In the genomic region with DNA sequence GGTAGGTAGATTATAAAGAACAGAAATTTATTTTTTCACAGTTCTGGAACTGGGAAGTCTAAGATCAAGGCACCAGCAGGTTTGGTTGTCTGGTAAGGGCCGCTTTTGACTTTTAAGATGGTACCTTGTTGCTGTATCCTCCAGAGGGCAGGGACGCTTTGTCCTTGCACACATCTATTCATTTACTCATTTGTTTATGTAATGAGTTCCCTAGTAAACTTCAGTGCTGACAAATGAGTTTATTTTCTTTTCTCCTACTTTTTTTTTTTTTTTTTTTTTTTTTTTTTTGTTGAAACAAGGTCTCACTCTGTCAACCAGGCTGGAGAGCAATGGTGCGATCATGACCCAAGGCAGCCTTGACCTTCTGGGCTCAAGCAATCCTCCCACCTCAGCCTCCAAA, we compare ENCODE assay signal across 17 cellular contexts.
DNase-seq lines count a peak whose midpoint lies in the region; ATAC-seq and TF ChIP-seq lines count a peak whose summit lies in the region.
"Had no signal": no experiment of that assay in that cellular context is flagged by ENCODE, and none has a peak within 500 bp of the region (broad histone marks: within the 10 kb centered on the region; RNA-seq: fewer than 3 reads in every experiment).

No MANE protein-coding gene starts in this region.

- CTCF ChIA-PET in CD4-positive, alpha-beta memory T cell (lab: Charles Lee; ENCODE audit: partially characterized antibody) = no interaction called here
- CTCF ChIA-PET in CD8-positive, alpha-beta T cell (lab: Charles Lee) = no interaction called here

- no peak overlapping the region for H3K4me3 ChIP-seq in MG63
- H3K4me3 ChIP-seq in choroid plexus epithelial cell (ENCODE audit: low read depth, low read length) = no peak overlapping the region
- no peak overlapping the region for H3K4me3 ChIP-seq in CD4-positive, alpha-beta memory T cell (ENCODE audit: low read length in 2 of 2)
- no peak overlapping the region for H3K4me3 ChIP-seq in CD8-positive, alpha-beta T cell (ENCODE audit: low read depth, low read length)
- H3K4me3 ChIP-seq in ovary = no peak overlapping the region
- H3K4me3 ChIP-seq: HAP-1, mucosa of descending colon, thoracic aorta had no signal

- H3K27me3 Mint-ChIP-seq in CD4-positive, alpha-beta memory T cell = no peaks in the 10 kb centered on the region
- no peaks in the 10 kb centered on the region for H3K27me3 Mint-ChIP-seq in CD8-positive, alpha-beta T cell (ENCODE audit: low read depth)
- H3K27me3 Mint-ChIP-seq: dendritic cell treated with granulocyte-macrophage colony-stimulating factor and Interleukin-4, amounts not matched to agents 40 ng/mL and 50 ng/mL, for 4 days had no signal

- H3K27me3 ChIP-seq in MG63 = no peaks in the 10 kb centered on the region
- no peaks in the 10 kb centered on the region for H3K27me3 ChIP-seq in CD4-positive, alpha-beta memory T cell (ENCODE audit: insufficient read depth, low read length)
- H3K27me3 ChIP-seq in CD8-positive, alpha-beta T cell (ENCODE audit: insufficient read depth, low read length) = no peaks in the 10 kb centered on the region
- H3K27me3 ChIP-seq in ovary = no peaks in the 10 kb centered on the region

- H3K4me1 Mint-ChIP-seq in CD4-positive, alpha-beta memory T cell = no peaks in the 10 kb centered on the region
- H3K4me1 Mint-ChIP-seq in CD8-positive, alpha-beta T cell (ENCODE audit: low read depth) = no peaks in the 10 kb centered on the region

- no peak for TF ChIP-seq EP300 in ovary (IDR thresholded peaks at IDR 0.05)

- 0 out of 2 replicates have a peak, but pooled peaks have one; percentile 15 for TF ChIP-seq CTCF in 22Rv1 (IDR thresholded peaks at IDR 0.05)
- peak; percentile 25 for TF ChIP-seq CTCF in choroid plexus epithelial cell (conservative IDR thresholded peaks at IDR 0.05; ENCODE audit: low read depth, low read length)
- TF ChIP-seq CTCF in CD8-positive, alpha-beta T cell (IDR thresholded peaks at IDR 0.05) = no peak
- no peak for TF ChIP-seq CTCF in ovary (IDR thresholded peaks at IDR 0.05)

- H3K4me3 Mint-ChIP-seq in CD4-positive, alpha-beta memory T cell = no peak overlapping the region
- H3K4me3 Mint-ChIP-seq in CD8-positive, alpha-beta T cell = no peak overlapping the region
- H3K4me3 Mint-ChIP-seq: dendritic cell treated with granulocyte-macrophage colony-stimulating factor and Interleukin-4, amounts not matched to agents 40 ng/mL and 50 ng/mL, for 4 days had no signal

- intact Hi-C loops in CD4-positive, alpha-beta memory T cell (cut with micrococcal nuclease) = no loop called here
- intact Hi-C loops in CD8-positive, alpha-beta T cell (cut with DNase I, micrococcal nuclease) = loop anchor here in 1 of 2 experiments (1.0 kb wide), 1 partner anchor 38 kb away; no protein-coding TSS in a partner anchor
- intact Hi-C loops in ovary (cut with DNase I) = no loop called here

- POLR2A ChIA-PET in CD4-positive, alpha-beta memory T cell (lab: Charles Lee; ENCODE audit: partially characterized antibody) = no interaction called here
- POLR2A ChIA-PET in CD8-positive, alpha-beta T cell (lab: Charles Lee) = no interaction called here

- H3K36me3 ChIP-seq in MG63 = peaks cover 8% of the 10 kb centered on the region
- H3K36me3 ChIP-seq in CD4-positive, alpha-beta memory T cell (ENCODE audit: insufficient read depth, low read length) = no peaks in the 10 kb centered on the region
- no peaks in the 10 kb centered on the region for H3K36me3 ChIP-seq in CD8-positive, alpha-beta T cell (ENCODE audit: insufficient read depth, low read length)
- H3K36me3 ChIP-seq in ovary = no peaks in the 10 kb centered on the region
- H3K36me3 ChIP-seq: HAP-1, thoracic aorta had no signal

- H3K27ac Mint-ChIP-seq in CD4-positive, alpha-beta memory T cell = peak overlapping the region in 1 of 7 donors; percentile 19
- H3K27ac Mint-ChIP-seq in CD8-positive, alpha-beta T cell = no peak overlapping the region
- H3K27ac Mint-ChIP-seq: dendritic cell treated with granulocyte-macrophage colony-stimulating factor and Interleukin-4, amounts not matched to agents 40 ng/mL and 50 ng/mL, for 4 days had no signal

- no peak for TF ChIP-seq POLR2A in ovary (IDR thresholded peaks at IDR 0.05)

- 96 to 99% (median 98%) methylated on average over 3 of the region's 3 CpGs for WGBS in ovary, 3 donors

- H3K27ac ChIP-seq in 22Rv1 = no peak overlapping the region
- H3K27ac ChIP-seq in CD4-positive, alpha-beta memory T cell (ENCODE audit: low read depth, low read length) = no peak overlapping the region
- H3K27ac ChIP-seq in CD8-positive, alpha-beta T cell (ENCODE audit: low read depth, low read length) = no peak overlapping the region
- no peak overlapping the region for H3K27ac ChIP-seq in ovary
- H3K27ac ChIP-seq: parathyroid adenoma, thoracic aorta had no signal

- ATAC-seq in CD8-positive, alpha-beta T cell = no peak
- no peak for ATAC-seq in GM21423 (IDR thresholded peaks at IDR 0.05; ENCODE audit: unreplicated experiment)
- ATAC-seq: mucosa of descending colon had no signal

- DNase-seq in GM04504 (ENCODE audit: low read depth) = peak; percentile 29
- DNase-seq in MG63 = peak; percentile 46
- DNase-seq in choroid plexus epithelial cell (ENCODE audit: low read depth) = peak; percentile 52
- no peak for DNase-seq in CD4-positive, alpha-beta memory T cell
- no peak for DNase-seq in CD8-positive, alpha-beta T cell
- no peak for DNase-seq in ovary
- DNase-seq: activated CD8-positive, alpha-beta memory T cell treated with anti-CD3 and anti-CD28 coated beads, Interleukin-2, amount 50 U/mL, for 48 hours; amygdala; DMS53; mucosa of descending colon; NCI-H1048 had no signal

- H3K4me1 ChIP-seq in CD4-positive, alpha-beta memory T cell (ENCODE audit: insufficient read depth, low read length) = no peaks in the 10 kb centered on the region
- no peaks in the 10 kb centered on the region for H3K4me1 ChIP-seq in CD8-positive, alpha-beta T cell (ENCODE audit: insufficient read depth, low read length)
- peaks cover 2% of the 10 kb centered on the region for H3K4me1 ChIP-seq in ovary (ENCODE audit: insufficient read depth)
- H3K4me1 ChIP-seq: HAP-1, parathyroid adenoma had no signal

- no peaks in the 10 kb centered on the region for H3K9me3 Mint-ChIP-seq in CD4-positive, alpha-beta memory T cell
- H3K9me3 Mint-ChIP-seq in CD8-positive, alpha-beta T cell = no peaks in the 10 kb centered on the region
- H3K9me3 Mint-ChIP-seq: dendritic cell treated with granulocyte-macrophage colony-stimulating factor and Interleukin-4, amounts not matched to agents 40 ng/mL and 50 ng/mL, for 4 days had no signal

- peaks cover 0 to 20% of the 10 kb centered on the region in 2 donors for H3K36me3 Mint-ChIP-seq in CD4-positive, alpha-beta memory T cell
- peaks cover 15% of the 10 kb centered on the region for H3K36me3 Mint-ChIP-seq in CD8-positive, alpha-beta T cell

- H3K9me3 ChIP-seq in MG63 (no peaks in the 10 kb centered on the region; the same call in 1 of the 2 replicates), ovary (no peaks in the 10 kb centered on the region)
- H3K9me3 ChIP-seq in CD4-positive, alpha-beta memory T cell (ENCODE audit: control insufficient read depth in 1 of 2, low read length in 2 of 2) = no peaks in the 10 kb centered on the region
- no peaks in the 10 kb centered on the region for H3K9me3 ChIP-seq in CD8-positive, alpha-beta T cell (ENCODE audit: low read length)
- H3K9me3 ChIP-seq: HAP-1, mucosa of descending colon, thoracic aorta had no signal

Comparison
In these comparisons a context has a peak if more than half of its experiments do, and no peak if none do; other contexts are left out.
1. CTCF ChIP-seq: peak in 22Rv1 (single experiment) and choroid plexus epithelial cell (single experiment); none in CD8-positive, alpha-beta T cell (single experiment) and ovary (0 of 3).
2. DNase-seq: peak in GM04504 (single experiment), MG63 (single experiment) and choroid plexus epithelial cell (single experiment); none in CD4-positive, alpha-beta memory T cell (0 of 5), CD8-positive, alpha-beta T cell (0 of 7) and ovary (0 of 5).